ENCODE assay signal across 31 cellular contexts in genomic region chr10:108003061-108003460, GRCh38.
"Had no signal": no experiment of that assay in that cellular context is flagged by ENCODE, and none has a peak within 500 bp of the region (broad histone marks: within the 10 kb centered on the region; RNA-seq: fewer than 3 reads in every experiment).

No MANE protein-coding gene starts in this region.

- H3K4me1 ChIP-seq: SJCRH30 had no signal

- H3K4me1 Mint-ChIP-seq: activated CD8-positive, alpha-beta memory T cell treated with anti-CD3 and anti-CD28 coated beads, Interleukin-2, amount 10 ng/mL, durations not matched to agents 7 days and 5 days; activated naive CD4-positive, alpha-beta T cell treated with anti-CD3 and anti-CD28 coated beads, Interleukin-2, amount 10 ng/mL, durations not matched to agents 7 days and 5 days had no signal

- H3K27ac Mint-ChIP-seq: activated CD4-positive, alpha-beta memory T cell treated with anti-CD3 and anti-CD28 coated beads, Interleukin-2, amount 10 ng/mL, durations not matched to agents 7 days and 5 days; activated CD8-positive, alpha-beta memory T cell treated with anti-CD3 and anti-CD28 coated beads, Interleukin-2, amount 10 ng/mL, durations not matched to agents 7 days and 5 days; activated naive CD4-positive, alpha-beta T cell treated with anti-CD3 and anti-CD28 coated beads, Interleukin-2, amount 10 ng/mL, durations not matched to agents 7 days and 5 days; activated naive CD8-positive, alpha-beta T cell had no signal

- H3K27me3 ChIP-seq: brain microvascular endothelial cell, SJCRH30 had no signal

- H3K4me3 ChIP-seq: SJCRH30, SK-N-MC had no signal

- H3K36me3 ChIP-seq: brain microvascular endothelial cell, SJCRH30, WERI-Rb-1 had no signal

- H3K4me3 Mint-ChIP-seq: activated CD4-positive, alpha-beta memory T cell treated with anti-CD3 and anti-CD28 coated beads, Interleukin-2, amount 10 ng/mL, durations not matched to agents 7 days and 5 days; activated CD8-positive, alpha-beta memory T cell treated with anti-CD3 and anti-CD28 coated beads, Interleukin-2, amount 10 ng/mL, durations not matched to agents 7 days and 5 days; activated naive CD4-positive, alpha-beta T cell treated with anti-CD3 and anti-CD28 coated beads, Interleukin-2, amount 10 ng/mL, durations not matched to agents 7 days and 5 days; activated naive CD8-positive, alpha-beta T cell had no signal

- H3K36me3 Mint-ChIP-seq: activated CD8-positive, alpha-beta memory T cell treated with anti-CD3 and anti-CD28 coated beads, Interleukin-2, amount 10 ng/mL, durations not matched to agents 7 days and 5 days; activated naive CD4-positive, alpha-beta T cell treated with anti-CD3 and anti-CD28 coated beads, Interleukin-2, amount 10 ng/mL, durations not matched to agents 7 days and 5 days; activated naive CD8-positive, alpha-beta T cell had no signal

- H3K27me3 Mint-ChIP-seq: activated CD4-positive, alpha-beta memory T cell treated with anti-CD3 and anti-CD28 coated beads, Interleukin-2, amount 10 ng/mL, durations not matched to agents 7 days and 5 days; activated CD8-positive, alpha-beta memory T cell treated with anti-CD3 and anti-CD28 coated beads, Interleukin-2, amount 10 ng/mL, durations not matched to agents 7 days and 5 days; activated naive CD4-positive, alpha-beta T cell treated with anti-CD3 and anti-CD28 coated beads, Interleukin-2, amount 10 ng/mL, durations not matched to agents 7 days and 5 days; activated naive CD8-positive, alpha-beta T cell had no signal

- DNase-seq: activated CD4-positive, alpha-beta memory T cell treated with anti-CD3 and anti-CD28 coated beads, Interleukin-2, amount 10 ng/mL, durations not matched to agents 7 days and 5 days; activated CD4-positive, alpha-beta T cell treated with anti-CD3 and anti-CD28 coated beads for 1 hour; activated CD4-positive, alpha-beta T cell treated with anti-CD3 and anti-CD28 coated beads for 48 hours; activated CD4-positive, CD25-positive, alpha-beta regulatory T cell; activated CD8-positive, alpha-beta memory T cell treated with anti-CD3 and anti-CD28 coated beads for 24 hours; activated CD8-positive, alpha-beta memory T cell treated with anti-CD3 and anti-CD28 coated beads, Interleukin-2, amount 10 ng/mL, durations not matched to agents 7 days and 5 days; activated CD8-positive, alpha-beta memory T cell treated with anti-CD3 and anti-CD28 coated beads, Interleukin-2, amount 50 U/mL, for 48 hours; activated effector memory CD4-positive, alpha-beta T cell treated with Interleukin-2 at 50 U/mL for 16 hours; activated naive CD4-positive, alpha-beta T cell treated with anti-CD3 and anti-CD28 coated beads, Interleukin-2, amount 10 ng/mL, durations not matched to agents 7 days and 5 days; activated T-cell treated with anti-CD3 and anti-CD28 coated beads, Interleukin-2, amount 50 U/mL, for 48 hours; amniotic stem cell; aorta; brain microvascular endothelial cell; central memory CD4-positive, alpha-beta T cell; NCI-H1105; NCI-H1417 treated with DMSO at 0.1 percent for 48 hours; NCI-H187 treated with DMSO at 0.1 percent for 48 hours; NCI-H2081; NCI-H2171 treated with DMSO at 0.1 percent for 48 hours; NCI-H2227 treated with DMSO at 0.1 percent for 48 hours; NCI-H446; NCI-H510A treated with DMSO at 0.1 percent for 48 hours; NCI-H69; NCI-H82; SHP77; SJCRH30; T1000; WERI-Rb-1 had no signal

- H3K27ac ChIP-seq: brain microvascular endothelial cell, SJCRH30, SK-N-MC, WERI-Rb-1 had no signal

- ATAC-seq: activated CD8-positive, alpha-beta memory T cell treated with anti-CD3 and anti-CD28 coated beads, Interleukin-2, amount 10 ng/mL, durations not matched to agents 7 days and 5 days; Panc1 had no signal

- H3K9me3 ChIP-seq: SJCRH30 had no signal
